8 cellular contexts compared by ENCODE assay signal in genomic region chr16:22195695-22196558, GRCh38. TPM values are rescaled to one million over a fixed set of nuclear protein-coding genes. Genes with fewer than 3 reads are reported as not detected.
DNase-seq lines count a peak whose midpoint lies in the region; ATAC-seq and TF ChIP-seq lines count a peak whose summit lies in the region.

No MANE protein-coding gene starts in this region.

- H4K20me1 ChIP-seq in MM.1S (ENCODE audit: insufficient read depth, low read length) (no peaks in the 10 kb centered on the region), neural cell (ENCODE audit: insufficient read depth) (no peaks in the 10 kb centered on the region)

- DNase-seq in AG20443 (ENCODE audit: low spot score) (peak; percentile 85), MM.1S (peak; percentile 90), SIG-M5 (lab: John Stamatoyannopoulos, UW) (peak; percentile 41), activated gamma-delta T cell treated with Interleukin-2 at 50 U/mL for 16 hours (peak; percentile 86), fibroblast of villous mesenchyme (ENCODE audit: low read depth) (peak; percentile 92)
- DNase-seq in stimulated activated naive CD8-positive, alpha-beta T cell treated with anti-CD3 and anti-CD28 coated beads, Interleukin-15, Interleukin-2, amounts not matched to agents 100 U/mL and 50 U/mL, for 24 hours, result peak; percentile 90

- peaks cover 59% of the 10 kb centered on the region for H3F3A ChIP-seq in MM.1S (ENCODE audit: insufficient read depth, low read length)
- no peaks in the 10 kb centered on the region for H3F3A ChIP-seq in neural cell (ENCODE audit: insufficient read depth, low read length, poor library complexity, severe bottlenecking)

- H3K4me1 ChIP-seq in MM.1S (ENCODE audit: low read length), result peaks cover 45% of the 10 kb centered on the region

- no peaks in the 10 kb centered on the region for H3K36me3 ChIP-seq in MM.1S (replicated peaks; ENCODE audit: insufficient read depth, low read length)
- no peaks in the 10 kb centered on the region for H3K36me3 ChIP-seq in neural cell (ENCODE audit: insufficient read depth, low read length)

- peak overlapping the region; percentile 62 for H3K4me3 ChIP-seq in MM.1S (ENCODE audit: low read length)
- H3K4me3 ChIP-seq in fibroblast of villous mesenchyme (ENCODE audit: low read depth, low read length), result peak overlapping the region; percentile 68
- H3K4me3 ChIP-seq in neural cell (ENCODE audit: low read length), result peak overlapping the region; percentile 78

- H3K27ac ChIP-seq in MM.1S (ENCODE audit: low read length), result peak overlapping the region; percentile 41; the same call in 1 of the 2 replicates
- peak overlapping the region; percentile 60 for H3K27ac ChIP-seq in neural cell (ENCODE audit: low read length)

- H3K4me2 ChIP-seq in MM.1S (ENCODE audit: low read depth, low read length) (peak overlapping the region; percentile 56), neural cell (ENCODE audit: low read length) (peak overlapping the region; percentile 41)

- peak; percentile 73 for TF ChIP-seq RAD21 in neural cell (conservative IDR thresholded peaks at IDR 0.05)

- H3K9ac ChIP-seq in MM.1S (ENCODE audit: low read length) (peak overlapping the region; percentile 56), neural cell (ENCODE audit: low read length) (peak overlapping the region; percentile 59)

- H3K9me2 ChIP-seq in MM.1S (replicated peaks; ENCODE audit: insufficient read depth, low read length), result no peaks in the 10 kb centered on the region
- H3K9me2 ChIP-seq in neural cell (ENCODE audit: insufficient read depth, low read length), result no peaks in the 10 kb centered on the region

- TF ChIP-seq CTCF in MM.1S (IDR thresholded peaks at IDR 0.05; ENCODE audit: low read length) (peak; percentile 80), fibroblast of villous mesenchyme (IDR thresholded peaks at IDR 0.05; ENCODE audit: insufficient read depth, low read depth, low read length) (peak; percentile 89), neural cell (IDR thresholded peaks at IDR 0.05; ENCODE audit: poor library complexity, severe bottlenecking) (peak; percentile 94)

- H3K79me2 ChIP-seq in MM.1S (ENCODE audit: low read length), result no peaks in the 10 kb centered on the region
- H3K79me2 ChIP-seq in neural cell (replicated peaks; ENCODE audit: insufficient read depth, low read length), result no peaks in the 10 kb centered on the region

- peak; percentile 25 for ATAC-seq in GM19468 (IDR thresholded peaks at IDR 0.05; ENCODE audit: extremely low read depth, unreplicated experiment)
- peak; percentile 35 for ATAC-seq in stimulated activated naive CD8-positive, alpha-beta T cell treated with anti-CD3 and anti-CD28 coated beads, Interleukin-15, Interleukin-2, amounts not matched to agents 100 U/mL and 50 U/mL, for 24 hours

- H3K9me3 ChIP-seq in MM.1S (replicated peaks; ENCODE audit: insufficient read depth, low read length) (no peaks in the 10 kb centered on the region), neural cell (ENCODE audit: low read length) (no peaks in the 10 kb centered on the region)

- H3K27me3 ChIP-seq in MM.1S (replicated peaks; ENCODE audit: insufficient read depth, low read length), result no peaks in the 10 kb centered on the region
- no peaks in the 10 kb centered on the region for H3K27me3 ChIP-seq in neural cell (ENCODE audit: insufficient read depth, low read depth, low read length)

- peak overlapping the region; percentile 68 for H2AFZ ChIP-seq in MM.1S (ENCODE audit: low read length)
- H2AFZ ChIP-seq in neural cell (ENCODE audit: low read depth, low read length), result peak overlapping the region; percentile 76

- TF ChIP-seq EP300 in neural cell (conservative IDR thresholded peaks at IDR 0.05; ENCODE audit: poor library complexity, severe bottlenecking), result peak; percentile 54

TF ChIP-seq in neural cell, 6 proteins besides CTCF, POLR2A, EP300 and RAD21:
- peak; percentile 83 for TF ChIP-seq SMC3 (conservative IDR thresholded peaks at IDR 0.05; ENCODE audit: poor library complexity)
- TF ChIP-seq TAF1 (IDR thresholded peaks at IDR 0.05; ENCODE audit: low read depth), result no peak
- peak; percentile 35 for TF ChIP-seq POLR2AphosphoS5 (IDR thresholded peaks at IDR 0.05)
- TF ChIP-seq MXI1 (conservative IDR thresholded peaks at IDR 0.05; ENCODE audit: poor library complexity, severe bottlenecking), result no peak

RNA-seq across cellular contexts. Expression of gene EEF2K, which starts 10.2 kb away (rescaled TPM):
- total RNA-seq in fibroblast of villous mesenchyme, result 26.3 and 30.0 TPM in 2 replicates
- polyA plus RNA-seq in neural cell, result 3.9 and 7.2 TPM in 2 replicates
- polyA minus RNA-seq in neural cell, result 5.4 and 5.6 TPM in 2 replicates

RNA-seq across cellular contexts. Expression of gene SDR42E2, which starts 33.6 kb away (rescaled TPM):
- total RNA-seq in fibroblast of villous mesenchyme, result not detected in 2 replicates
- not detected in 2 replicates for polyA plus RNA-seq in neural cell
- not detected in 2 replicates for polyA minus RNA-seq in neural cell

Comparison
In these comparisons a context has a peak if more than half of its experiments do, and no peak if none do; other contexts are left out.
1. Peak in every context shown above with its lines: DNase-seq, ATAC-seq, H3K4me3 ChIP-seq and H3K27ac ChIP-seq.
2. DNase-seq: peak in every context shown above with its lines; median percentile 92 in fibroblast of villous mesenchyme; 90 in MM.1S; 90 in stimulated activated naive CD8-positive, alpha-beta T cell treated with anti-CD3 and anti-CD28 coated beads, Interleukin-15, Interleukin-2, amounts not matched to agents 100 U/mL and 50 U/mL, for 24 hours; 86 in activated gamma-delta T cell treated with Interleukin-2 at 50 U/mL for 16 hours; 85 in AG20443; 41 in SIG-M5.